8 cellular contexts compared by ENCODE assay signal in genomic region chr12:110689601-110690430, GRCh38. TPM values are rescaled to one million over a fixed set of nuclear protein-coding genes. Genes with fewer than 3 reads are reported as not detected.
DNase-seq lines count a peak whose midpoint lies in the region; ATAC-seq and TF ChIP-seq lines count a peak whose summit lies in the region.
"Had no signal": no experiment of that assay in that cellular context is flagged by ENCODE, and none has a peak within 500 bp of the region (broad histone marks: within the 10 kb centered on the region; RNA-seq: fewer than 3 reads in every experiment).

No MANE protein-coding gene starts in this region.

- peak overlapping the region; percentile 90 for H3K4me3 Mint-ChIP-seq in activated CD8-positive, alpha-beta T cell treated with anti-CD3 and anti-CD28 coated beads for 36 hours

- CTCF ChIA-PET in activated CD8-positive, alpha-beta T cell treated with anti-CD3 and anti-CD28 coated beads for 36 hours (lab: Charles Lee) = interaction anchor here (1.0 kb wide), 1 partner anchor 11 kb away, joined by 3 read pairs; no protein-coding TSS in a partner anchor

- no peak for TF ChIP-seq CTCF in activated CD8-positive, alpha-beta T cell treated with anti-CD3 and anti-CD28 coated beads for 36 hours (IDR thresholded peaks at IDR 0.05)
- no peak for TF ChIP-seq CTCF in neutrophil (IDR thresholded peaks at IDR 0.05)

- peaks cover 42% of the 10 kb centered on the region for H3K4me1 Mint-ChIP-seq in activated CD8-positive, alpha-beta T cell treated with anti-CD3 and anti-CD28 coated beads for 36 hours (ENCODE audit: low read depth)

- peak overlapping the region; percentile 45 to 46 for H3K4me3 ChIP-seq in esophagus (ENCODE audit: low read depth in 1 of 2, low read length in 2 of 2)
- H3K4me3 ChIP-seq in neutrophil (ENCODE audit: low read depth in 1 of 2, low read length in 1 of 2) = peak overlapping the region; percentile 88 to 89

- H3K36me3 Mint-ChIP-seq in activated CD8-positive, alpha-beta T cell treated with anti-CD3 and anti-CD28 coated beads for 36 hours (ENCODE audit: low read depth) = peaks cover 23% of the 10 kb centered on the region

- intact Hi-C loops in activated CD8-positive, alpha-beta T cell treated with anti-CD3 and anti-CD28 coated beads for 36 hours (cut with micrococcal nuclease) = no loop called here

- H3K4me1 ChIP-seq in esophagus (ENCODE audit: control insufficient read depth in 2 of 2, insufficient read depth in 2 of 2, low read length in 1 of 2) = peaks cover 2 to 8% of the 10 kb centered on the region in 2 donors
- peaks cover 82 to 93% of the 10 kb centered on the region in 2 experiments for H3K4me1 ChIP-seq in neutrophil (ENCODE audit: control insufficient read depth in 1 of 2, insufficient read depth in 1 of 2, low read depth in 1 of 2, low read length in 1 of 2)

- peak; percentile 73 for DNase-seq in activated CD8-positive, alpha-beta T cell treated with anti-CD3 and anti-CD28 coated beads for 36 hours
- DNase-seq in NCI-H1436 treated with DMSO at 0.1 percent for 48 hours (lab: John Stamatoyannopoulos, UW) = no peak
- no peak for DNase-seq in KG1 (lab: John Stamatoyannopoulos, UW)

- POLR2A ChIA-PET in activated CD8-positive, alpha-beta T cell treated with anti-CD3 and anti-CD28 coated beads for 36 hours (lab: Charles Lee) = interaction anchor here (0.7 to 1.7 kb wide), 6 partner anchors 18 to 75 kb away, joined by 3 to 7 read pairs (median 4); partner anchors contain the start of gene TCTN1

- H3K27me3 Mint-ChIP-seq in activated CD8-positive, alpha-beta T cell treated with anti-CD3 and anti-CD28 coated beads for 36 hours = no peaks in the 10 kb centered on the region

- H3K9me3 ChIP-seq in esophagus (ENCODE audit: control insufficient read depth in 2 of 2, insufficient read depth in 1 of 2, low read depth in 1 of 2, low read length in 1 of 2) = no peaks in the 10 kb centered on the region
- H3K9me3 ChIP-seq in neutrophil = no peaks in the 10 kb centered on the region

- H3K27ac ChIP-seq in esophagus (ENCODE audit: low read depth in 2 of 2, low read length in 1 of 2) = peak overlapping the region; percentile 50 to 56
- H3K27ac ChIP-seq in neutrophil = peak overlapping the region; percentile 95
- H3K27ac ChIP-seq: epithelial cell of prostate had no signal

- no peaks in the 10 kb centered on the region for H3K9me3 Mint-ChIP-seq in activated CD8-positive, alpha-beta T cell treated with anti-CD3 and anti-CD28 coated beads for 36 hours

- peak; percentile 54 for ATAC-seq in GM19025 (IDR thresholded peaks at IDR 0.05; ENCODE audit: low read depth, unreplicated experiment)
- ATAC-seq in HG03439 (IDR thresholded peaks at IDR 0.05; ENCODE audit: unreplicated experiment) = peak; percentile 40
- ATAC-seq in activated CD8-positive, alpha-beta T cell treated with anti-CD3 and anti-CD28 coated beads for 36 hours = peak; percentile 76

- H3K36me3 ChIP-seq in esophagus (ENCODE audit: control insufficient read depth in 2 of 2, insufficient read depth in 2 of 2, low read length in 1 of 2) = no peaks in the 10 kb centered on the region
- H3K36me3 ChIP-seq in neutrophil = no peaks in the 10 kb centered on the region

- H3K27me3 ChIP-seq in esophagus (ENCODE audit: control insufficient read depth in 1 of 2, insufficient read depth in 2 of 2, low read length in 2 of 2) (no peaks in the 10 kb centered on the region), neutrophil (peaks cover 33% of the 10 kb centered on the region)

- peak overlapping the region; percentile 96 for H3K27ac Mint-ChIP-seq in activated CD8-positive, alpha-beta T cell treated with anti-CD3 and anti-CD28 coated beads for 36 hours

- 13 to 20% methylated on average over 19 to 20 of the region's 20 CpGs for WGBS in esophagus, 2 donors

RNA-seq across cellular contexts. Expression of gene HVCN1, which starts 0.9 kb away (rescaled TPM):
- 10 to 100 TPM; 23.0 to 24.2 TPM for total RNA-seq in activated CD8-positive, alpha-beta T cell treated with anti-CD3 and anti-CD28 coated beads for 36 hours
- 1 to 10 TPM; 1.3 to 1.4 TPM for polyA plus RNA-seq in esophagus

RNA-seq across cellular contexts. Expression of gene PPP1CC, which starts 52.9 kb away (rescaled TPM):
- 100 to 1,000 TPM; 242 to 244 TPM for total RNA-seq in activated CD8-positive, alpha-beta T cell treated with anti-CD3 and anti-CD28 coated beads for 36 hours
- 10 to 100 TPM; 63.2 to 65.3 TPM for polyA plus RNA-seq in esophagus
